11 cellular contexts compared by ENCODE assay signal in genomic region chr1:218476385-218476784, GRCh38.
A peak's percentile ranks its signal among the peaks of the same experiment; 100 is the strongest.
DNase-seq lines count a peak whose midpoint lies in the region; ATAC-seq and TF ChIP-seq lines count a peak whose summit lies in the region.
"Had no signal": no experiment of that assay in that cellular context is flagged by ENCODE, and none has a peak within 500 bp of the region (broad histone marks: within the 10 kb centered on the region; RNA-seq: fewer than 3 reads in every experiment).

No MANE protein-coding gene starts in this region.

- H3K4me1 ChIP-seq in GM23248 (ENCODE audit: insufficient read depth) = peaks cover 59% of the 10 kb centered on the region
- peaks cover 68% of the 10 kb centered on the region for H3K4me1 ChIP-seq in skeletal muscle satellite cell (ENCODE audit: control insufficient read depth, insufficient read depth, low read length)

- in situ Hi-C loops in GM23248 (cut with MboI) = no loop called here

- H3K36me3 ChIP-seq in GM23248 (ENCODE audit: low read depth) (no peaks in the 10 kb centered on the region), skeletal muscle satellite cell (ENCODE audit: insufficient read depth, low read length) (no peaks in the 10 kb centered on the region)

- ATAC-seq in SK-N-SH treated with all-trans-retinoic acid at 6 μM for 48 hours = peak; percentile 60

- no peak for TF ChIP-seq CTCF in fibroblast of villous mesenchyme (IDR thresholded peaks at IDR 0.05; ENCODE audit: insufficient read depth, low read depth, low read length)
- TF ChIP-seq CTCF in coronary artery (IDR thresholded peaks at IDR 0.05) = no peak

- H3K9ac ChIP-seq in GM23248 (no peak overlapping the region), skeletal muscle satellite cell (ENCODE audit: low read depth, low read length) (peak overlapping the region; percentile 65)
- H3K9ac ChIP-seq: KMS-11 had no signal

- DNase-seq in GM23248 (peak; percentile 88), fibroblast of villous mesenchyme (ENCODE audit: low read depth) (peak; percentile 69), coronary artery (ENCODE audit: low spot score) (no peak), medulla oblongata (ENCODE audit: extremely low spot score) (no peak), RKO (ENCODE audit: low spot score) (no peak), NCI-H128 (lab: John Stamatoyannopoulos, UW; ENCODE audit: unreplicated experiment) (no peak)
- DNase-seq: activated naive CD8-positive, alpha-beta T cell treated with anti-CD3 and anti-CD28 coated beads, Interleukin-2, amount 10 ng/mL, durations not matched to agents 7 days and 5 days; NCI-H524 had no signal

- H3K4me2 ChIP-seq in GM23248 (ENCODE audit: unreplicated experiment) (peak overlapping the region; percentile 60), skeletal muscle satellite cell (ENCODE audit: low read length) (peak overlapping the region; percentile 20)
- H3K4me2 ChIP-seq: KMS-11 had no signal

- WGBS in GM23248 (ENCODE audit: low coverage in 1 of 2, low lambda C conversion rate in 2 of 2, missing lambda C conversion rate in 2 of 2), 2 experiments = 0 to 1% methylated on average over 3 of the region's 3 CpGs

- no peaks in the 10 kb centered on the region for H4K20me1 ChIP-seq in GM23248 (ENCODE audit: insufficient read depth)

- no peak overlapping the region for H2AFZ ChIP-seq in GM23248

- H3K79me2 ChIP-seq in GM23248 (ENCODE audit: insufficient read depth) = no peaks in the 10 kb centered on the region

- H3K9me3 ChIP-seq in GM23248 (ENCODE audit: low read depth) (no peaks in the 10 kb centered on the region), skeletal muscle satellite cell (replicated peaks; ENCODE audit: low read length) (no peaks in the 10 kb centered on the region)

- no peak overlapping the region for H3K4me3 ChIP-seq in GM23248
- H3K4me3 ChIP-seq in fibroblast of villous mesenchyme (ENCODE audit: low read depth, low read length) = no peak overlapping the region
- H3K4me3 ChIP-seq in skeletal muscle satellite cell (ENCODE audit: low read length) = no peak overlapping the region
- no peak overlapping the region for H3K4me3 ChIP-seq in coronary artery

- peaks cover 45% of the 10 kb centered on the region for H3F3A ChIP-seq in GM23248 (ENCODE audit: insufficient read depth)

- no peaks in the 10 kb centered on the region for H3K9me2 ChIP-seq in GM23248 (ENCODE audit: insufficient read depth)

- H3K27me3 ChIP-seq in GM23248 (replicated peaks; ENCODE audit: insufficient read depth) (no peaks in the 10 kb centered on the region), skeletal muscle satellite cell (ENCODE audit: control insufficient read depth, insufficient read depth, low read length) (no peaks in the 10 kb centered on the region)

- H3K27ac ChIP-seq in GM23248 (peak overlapping the region; percentile 37), coronary artery (peak overlapping the region in 1 of 2 donors; percentile 38)
- H3K27ac ChIP-seq: KMS-11 had no signal

TF ChIP-seq in SK-N-SH treated with all-trans-retinoic acid at 6 μM for 48 hours, 23 proteins besides CTCF, POLR2A, EP300 and RAD21:
- TF ChIP-seq ISL1 (CRISPR knock-in tag; IDR thresholded peaks at IDR 0.05) = peak; percentile 66; the same call in 1 of the 2 replicates
- TF ChIP-seq ZC3H10 (CRISPR knock-in tag; IDR thresholded peaks at IDR 0.05) = 0 out of 2 replicates have a peak, but pooled peaks have one; percentile 36
- no peak for TF ChIP-seq ZNF70 (CRISPR knock-in tag; IDR thresholded peaks at IDR 0.05)
TF ChIP-seq in SK-N-SH treated with all-trans-retinoic acid at 6 μM for 48 hours: peak in this region for 2.

Comparison
In these comparisons a context has a peak if more than half of its experiments do, and no peak if none do; other contexts are left out.
1. DNase-seq: peak in GM23248 (single experiment) and fibroblast of villous mesenchyme (single experiment); none in coronary artery (single experiment), medulla oblongata (single experiment), RKO (single experiment) and NCI-H128 (single experiment).